Comparison of ENCODE assay signal across 24 cellular contexts in the genomic region with DNA sequence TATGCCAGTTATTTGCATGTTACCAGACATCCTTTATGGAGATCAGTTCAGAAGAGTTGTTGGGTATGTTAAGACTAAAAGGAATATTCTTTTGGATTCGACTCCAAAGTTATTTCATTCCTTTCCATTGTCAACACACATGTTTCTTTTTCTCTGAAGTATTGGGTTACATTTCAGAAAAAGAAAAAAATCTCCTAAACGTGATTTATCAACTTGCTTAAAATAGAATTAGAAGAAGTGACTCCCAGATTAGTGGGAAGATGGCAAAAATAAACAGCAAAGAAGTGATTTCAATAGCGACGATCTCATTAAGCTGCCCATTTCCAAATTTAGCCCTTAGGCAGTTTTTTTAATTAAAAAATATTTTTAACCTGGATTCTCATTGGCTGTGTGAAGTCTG.
DNase-seq lines count a peak whose midpoint lies in the region; ATAC-seq and TF ChIP-seq lines count a peak whose summit lies in the region.
"Had no signal": no experiment of that assay in that cellular context is flagged by ENCODE, and none has a peak within 500 bp of the region (broad histone marks: within the 10 kb centered on the region; RNA-seq: fewer than 3 reads in every experiment).

No MANE protein-coding gene starts in this region.

- peak overlapping the region; percentile 70 for H3K27ac ChIP-seq in smooth muscle cell (ENCODE audit: low read depth)

- peaks cover 11% of the 10 kb centered on the region for H3K4me1 ChIP-seq in smooth muscle cell (ENCODE audit: low read depth)
- H3K4me1 ChIP-seq: BE2C had no signal

- peaks cover 8% of the 10 kb centered on the region for H3F3A ChIP-seq in smooth muscle cell (ENCODE audit: low read depth)

- H3K9ac ChIP-seq in smooth muscle cell (ENCODE audit: low read depth), result no peak overlapping the region
- H3K9ac ChIP-seq: SK-N-SH had no signal

- WGBS in smooth muscle cell (ENCODE audit: low lambda C conversion rate), result 59% methylated on average over 4 of the region's 4 CpGs

- no peaks in the 10 kb centered on the region for H3K36me3 ChIP-seq in smooth muscle cell (ENCODE audit: low read depth)

- no peaks in the 10 kb centered on the region for H3K9me3 ChIP-seq in smooth muscle cell (replicated peaks; ENCODE audit: low read depth)
- H3K9me3 ChIP-seq: BE2C, SK-N-SH had no signal

- DNase-seq in AG10803 (ENCODE audit: low read depth), result peak; percentile 52
- peak; percentile 22 for DNase-seq in LHCN-M2 (ENCODE audit: low read depth)
- DNase-seq in fibroblast of the aortic adventitia (ENCODE audit: low read depth), result peak; percentile 27
- DNase-seq in smooth muscle cell (lab: John Stamatoyannopoulos, UW; ENCODE audit: unreplicated experiment), result no peak
- DNase-seq in DMS53 treated with DMSO at 0.1 percent for 48 hours (lab: John Stamatoyannopoulos, UW; ENCODE audit: unreplicated experiment), result no peak
- DNase-seq in HPDE6-E6E7 (ENCODE audit: extremely low spot score), result no peak
- DNase-seq: activated CD4-positive, alpha-beta T cell treated with anti-CD3 and anti-CD28 coated beads for 36 hours; activated CD8-positive, alpha-beta memory T cell treated with anti-CD3 and anti-CD28 coated beads for 24 hours; activated T-cell treated with anti-CD3 and anti-CD28 coated beads, Interleukin-2, amount 50 U/mL, for 1 hour; BE2C; DND-41; Kasumi-1; naive thymus-derived CD8-positive, alpha-beta T cell; NCI-H2171; NCI-H526 treated with DMSO at 0.1 percent for 48 hours; SK-N-SH; stimulated activated CD4-positive, alpha-beta T cell treated with anti-CD3 and anti-CD28 coated beads, Interleukin-4, amount 100 ng/mL, for 4 hours; stimulated activated naive CD8-positive, alpha-beta T cell treated with anti-CD3 and anti-CD28 coated beads, Interleukin-15, Interleukin-2, amounts not matched to agents 100 U/mL and 50 U/mL, for 24 hours; T-helper 2 cell; trophoblast cell had no signal

- ATAC-seq in HG03175 (IDR thresholded peaks at IDR 0.05; ENCODE audit: unreplicated experiment), result no peak
- ATAC-seq in GM19463 (IDR thresholded peaks at IDR 0.05; ENCODE audit: unreplicated experiment), result no peak
- ATAC-seq: activated CD4-positive, alpha-beta T cell treated with anti-CD3 and anti-CD28 coated beads for 36 hours; esophagus mucosa; naive thymus-derived CD8-positive, alpha-beta T cell; stimulated activated naive CD8-positive, alpha-beta T cell treated with anti-CD3 and anti-CD28 coated beads, Interleukin-15, Interleukin-2, amounts not matched to agents 100 U/mL and 50 U/mL, for 24 hours had no signal

- H3K4me3 ChIP-seq in AG10803 (ENCODE audit: low read length) (no peak overlapping the region), fibroblast of the aortic adventitia (ENCODE audit: low read depth, low read length) (no peak overlapping the region), smooth muscle cell (no peak overlapping the region)
- H3K4me3 ChIP-seq: coronary artery had no signal

- no peaks in the 10 kb centered on the region for H3K27me3 ChIP-seq in smooth muscle cell (ENCODE audit: low read depth)
- H3K27me3 ChIP-seq: BE2C had no signal

- H4K20me1 ChIP-seq in smooth muscle cell (ENCODE audit: low read depth), result no peaks in the 10 kb centered on the region

- no peaks in the 10 kb centered on the region for H3K79me2 ChIP-seq in smooth muscle cell (ENCODE audit: low read depth)

- H3K4me2 ChIP-seq in smooth muscle cell, result no peak overlapping the region
- H3K4me2 ChIP-seq: SK-N-SH had no signal

- TF ChIP-seq CTCF in AG10803 (conservative IDR thresholded peaks at IDR 0.05; ENCODE audit: low read length) (no peak), fibroblast of the aortic adventitia (IDR thresholded peaks at IDR 0.05; ENCODE audit: insufficient read depth, low read length) (no peak), smooth muscle cell (IDR thresholded peaks at IDR 0.05; ENCODE audit: borderline replicate concordance, insufficient read depth, poor library complexity, severe bottlenecking) (no peak)

- H2AFZ ChIP-seq in smooth muscle cell (ENCODE audit: low read depth), result no peak overlapping the region

Comparison
In these comparisons a context has a peak if more than half of its experiments do, and no peak if none do; other contexts are left out.
1. DNase-seq: peak in AG10803 (single experiment), LHCN-M2 (single experiment) and fibroblast of the aortic adventitia (single experiment); none in smooth muscle cell (single experiment), DMS53 treated with DMSO at 0.1 percent for 48 hours (single experiment) and HPDE6-E6E7 (single experiment).